In genomic region chr3:168618827-168619226, GRCh38 we compare ENCODE assay signal across 16 cellular contexts.
A peak's percentile ranks its signal among the peaks of the same experiment; 100 is the strongest.
DNase-seq lines count a peak whose midpoint lies in the region; TF ChIP-seq lines count a peak whose summit lies in the region.
"Had no signal": no experiment of that assay in that cellular context is flagged by ENCODE, and none has a peak within 500 bp of the region (broad histone marks: within the 10 kb centered on the region; RNA-seq: fewer than 3 reads in every experiment).

No MANE protein-coding gene starts in this region.

- H3K27me3 ChIP-seq in H9 (ENCODE audit: insufficient read depth, low read length), result no peaks in the 10 kb centered on the region

- no peak overlapping the region for H3K56ac ChIP-seq in H9 (ENCODE audit: insufficient read length, low read depth, low read length)

- no peak overlapping the region for H2BK15ac ChIP-seq in H9 (ENCODE audit: low read depth, low read length)

- H3K36me3 Mint-ChIP-seq in H9 (ENCODE audit: insufficient read depth in 1 of 3, low read depth in 3 of 3) (no peaks in the 10 kb centered on the region), glutamatergic neuron (ENCODE audit: unreplicated experiment) (no peaks in the 10 kb centered on the region), mesothelial cell of epicardium (peaks cover 6% of the 10 kb centered on the region)
- H3K36me3 Mint-ChIP-seq: CD4-positive, CD25-positive, alpha-beta regulatory T cell; CD8-positive, alpha-beta memory T cell had no signal

- H3K9me3 Mint-ChIP-seq in H9, result no peaks in the 10 kb centered on the region; a peak in 1 of 5 replicates
- peaks cover 2% of the 10 kb centered on the region for H3K9me3 Mint-ChIP-seq in glutamatergic neuron (ENCODE audit: unreplicated experiment)
- H3K9me3 Mint-ChIP-seq in mesothelial cell of epicardium, result no peaks in the 10 kb centered on the region

- H3K27ac Mint-ChIP-seq in H9 (peak overlapping the region; percentile 83 to 98 (median 89)), glutamatergic neuron (ENCODE audit: unreplicated experiment) (peak overlapping the region; percentile 34), mesothelial cell of epicardium (peak overlapping the region; percentile 55)
- H3K27ac Mint-ChIP-seq: B cell; CD4-positive, CD25-positive, alpha-beta regulatory T cell; CD8-positive, alpha-beta memory T cell had no signal

- no peak overlapping the region for H2BK120ac ChIP-seq in H9 (ENCODE audit: low read depth, low read length, poor library complexity, severe bottlenecking)

- peaks cover 61 to 73% of the 10 kb centered on the region in 2 experiments for H3K4me1 Mint-ChIP-seq in H9
- peaks cover 56% of the 10 kb centered on the region for H3K4me1 Mint-ChIP-seq in glutamatergic neuron (ENCODE audit: low read depth, unreplicated experiment)
- peaks cover 89% of the 10 kb centered on the region for H3K4me1 Mint-ChIP-seq in mesothelial cell of epicardium
- H3K4me1 Mint-ChIP-seq: B cell; CD4-positive, CD25-positive, alpha-beta regulatory T cell; CD8-positive, alpha-beta memory T cell had no signal

- no peak overlapping the region for H4K8ac ChIP-seq in H9 (replicated peaks; ENCODE audit: insufficient read length, low read depth, low read length)

- H4K5ac ChIP-seq in H9 (ENCODE audit: insufficient read length, low read depth, low read length), result no peak overlapping the region

- no peaks in the 10 kb centered on the region for H3K9me3 ChIP-seq in H9 (ENCODE audit: control insufficient read depth, low read depth, low read length)

- no peak for DNase-seq in H9
- peak; percentile 48 for DNase-seq in NCI-H69 (lab: John Stamatoyannopoulos, UW)
- DNase-seq in glutamatergic neuron, result no peak
- DNase-seq in mesothelial cell of epicardium (ENCODE audit: low spot score in 2 of 2, unreplicated experiment in 2 of 2), result no peak
- no peak for DNase-seq in NCI-H187 (lab: John Stamatoyannopoulos, UW)
- DNase-seq in DMS153 (lab: John Stamatoyannopoulos, UW), result no peak
- no peak for DNase-seq in ureter (ENCODE audit: low spot score)
- DNase-seq: C1 segment of cervical spinal cord; CD4-positive, CD25-positive, alpha-beta regulatory T cell; CD8-positive, alpha-beta memory T cell; COR-L47; DMS 273 treated with DMSO at 0.1 percent for 48 hours; GM23248; H7; IMR-90 had no signal

- H2AK5ac ChIP-seq in H9 (ENCODE audit: insufficient read length, low read length), result no peak overlapping the region

- TF ChIP-seq CTCF in H9 (conservative IDR thresholded peaks at IDR 0.05) (no peak), glutamatergic neuron (IDR thresholded peaks at IDR 0.05; ENCODE audit: partially characterized antibody, unreplicated experiment) (no peak), mesothelial cell of epicardium (IDR thresholded peaks at IDR 0.05; ENCODE audit: unreplicated experiment) (no peak)

- H3K4me3 Mint-ChIP-seq in H9 (peak overlapping the region in 1 of 2 experiments; percentile 41; a peak in 1 of 5 replicates), glutamatergic neuron (ENCODE audit: unreplicated experiment) (no peak overlapping the region), mesothelial cell of epicardium (no peak overlapping the region)
- H3K4me3 Mint-ChIP-seq: B cell; CD4-positive, CD25-positive, alpha-beta regulatory T cell; CD8-positive, alpha-beta memory T cell had no signal

- no peak overlapping the region for H3T11ph ChIP-seq in H9 (ENCODE audit: low read length)

- no peaks in the 10 kb centered on the region for H3K79me1 ChIP-seq in H9 (ENCODE audit: insufficient read depth, low read depth, low read length, poor library complexity, severe bottlenecking)

- H4K91ac ChIP-seq in H9 (ENCODE audit: insufficient read length, low read depth, low read length), result no peak overlapping the region

- H3K27ac ChIP-seq in H9 (ENCODE audit: insufficient read length, low read depth, low read length), result no peak overlapping the region
- H3K27ac ChIP-seq: GM23248 had no signal

- H3K4me2 ChIP-seq in H9 (ENCODE audit: insufficient read depth, insufficient read length, low read length), result no peak overlapping the region

- H3K4me1 ChIP-seq in H9 (ENCODE audit: insufficient read depth, low read length), result peaks cover 16% of the 10 kb centered on the region

- no peak overlapping the region for H2AFZ ChIP-seq in H9 (ENCODE audit: low read length)
- H2AFZ ChIP-seq: GM23248 had no signal

- no peak overlapping the region for H3K18ac ChIP-seq in H9 (ENCODE audit: insufficient read length, low read depth, low read length)

- H2BK12ac ChIP-seq in H9 (ENCODE audit: insufficient read length, low read depth, low read length), result no peak overlapping the region

- no peaks in the 10 kb centered on the region for H3K27me3 Mint-ChIP-seq in H9 (ENCODE audit: low read depth)
- H3K27me3 Mint-ChIP-seq in glutamatergic neuron (ENCODE audit: unreplicated experiment), result peaks cover 2% of the 10 kb centered on the region
- H3K27me3 Mint-ChIP-seq in mesothelial cell of epicardium (ENCODE audit: low read depth), result no peaks in the 10 kb centered on the region
- H3K27me3 Mint-ChIP-seq: B cell; CD4-positive, CD25-positive, alpha-beta regulatory T cell; CD8-positive, alpha-beta memory T cell had no signal

- H3K23me2 ChIP-seq in H9 (ENCODE audit: insufficient read length, low read depth, low read length, poor library complexity, severe bottlenecking), result no peaks in the 10 kb centered on the region

- no peaks in the 10 kb centered on the region for H4K20me1 ChIP-seq in H9 (ENCODE audit: control insufficient read depth, insufficient read depth, insufficient read length)

- H2BK5ac ChIP-seq in H9 (ENCODE audit: insufficient read length, low read length), result no peak overlapping the region

- H3K79me2 ChIP-seq in H9 (ENCODE audit: insufficient read depth, low read length), result no peaks in the 10 kb centered on the region

- no peak overlapping the region for H2BK20ac ChIP-seq in H9 (ENCODE audit: low read depth, low read length, poor library complexity, severe bottlenecking)

- no peak overlapping the region for H3K14ac ChIP-seq in H9 (ENCODE audit: insufficient read depth, low read length)

- H3K23ac ChIP-seq in H9 (ENCODE audit: insufficient read length, low read depth, low read length), result no peak overlapping the region

- H3K4ac ChIP-seq in H9 (ENCODE audit: low read depth, low read length), result no peak overlapping the region

- H3K9ac ChIP-seq in H9 (ENCODE audit: extremely low read depth, insufficient read length, low read length), result no peak overlapping the region
- H3K9ac ChIP-seq: GM23248 had no signal

Comparison
In these comparisons a context has a peak if more than half of its experiments do, and no peak if none do; other contexts are left out.
1. H3K27ac Mint-ChIP-seq: peak in every context shown above with its lines; median percentile 89 in H9; 55 in mesothelial cell of epicardium; 34 in glutamatergic neuron.